Comparison of ENCODE assay signal across 9 cellular contexts in genomic region chr14:24673534-24674203, GRCh38. TPM values are rescaled to one million over a fixed set of nuclear protein-coding genes. Genes with fewer than 3 reads are reported as not detected.
DNase-seq lines count a peak whose midpoint lies in the region; ATAC-seq and TF ChIP-seq lines count a peak whose summit lies in the region.
"Had no signal": no experiment of that assay in that cellular context is flagged by ENCODE, and none has a peak within 500 bp of the region (broad histone marks: within the 10 kb centered on the region; RNA-seq: fewer than 3 reads in every experiment).

No MANE protein-coding gene starts in this region.

- no peak for TF ChIP-seq POLR2A in tibial nerve (IDR thresholded peaks at IDR 0.05)

- peaks cover 23 to 24% of the 10 kb centered on the region in 2 experiments for H3K4me1 ChIP-seq in neutrophil (ENCODE audit: control insufficient read depth in 1 of 2, insufficient read depth in 1 of 2, low read depth in 1 of 2, low read length in 1 of 2)
- peaks cover 0 to 10% (median 4%) of the 10 kb centered on the region in 4 donors for H3K4me1 ChIP-seq in tibial nerve

- no peak for TF ChIP-seq CTCF in neutrophil (IDR thresholded peaks at IDR 0.05)
- no peak for TF ChIP-seq CTCF in tibial nerve (IDR thresholded peaks at IDR 0.05)

- H3K27ac ChIP-seq in neutrophil (peak overlapping the region; percentile 61), tibial nerve (no peak overlapping the region)

- no peak for TF ChIP-seq EP300 in tibial nerve (IDR thresholded peaks at IDR 0.05)

- H3K4me3 ChIP-seq in neutrophil (ENCODE audit: low read depth in 1 of 2, low read length in 1 of 2) = peak overlapping the region; percentile 16 to 19
- H3K4me3 ChIP-seq in tibial nerve = no peak overlapping the region

- 81 to 83% methylated on average over 9 of the region's 9 CpGs for WGBS in tibial nerve, 2 donors

- H3K27me3 ChIP-seq in neutrophil (no peaks in the 10 kb centered on the region), tibial nerve (no peaks in the 10 kb centered on the region)

- H3K9me3 ChIP-seq in neutrophil (no peaks in the 10 kb centered on the region), tibial nerve (no peaks in the 10 kb centered on the region)

- ATAC-seq in GM21360 (IDR thresholded peaks at IDR 0.05; ENCODE audit: unreplicated experiment) = peak; percentile 61
- ATAC-seq in HG03558 (IDR thresholded peaks at IDR 0.05; ENCODE audit: extremely low read depth, unreplicated experiment) = peak; percentile 55

- H3K36me3 ChIP-seq in neutrophil = no peaks in the 10 kb centered on the region
- H3K36me3 ChIP-seq in tibial nerve = no peaks in the 10 kb centered on the region

- DNase-seq in activated CD8-positive, alpha-beta memory T cell treated with anti-CD3 and anti-CD28 coated beads for 24 hours = peak; percentile 80
- no peak for DNase-seq in HK-2 (ENCODE audit: unreplicated experiment)
- DNase-seq in tibial nerve (ENCODE audit: low spot score in 2 of 2) = no peak
- no peak for DNase-seq in HuH-7 (ENCODE audit: low spot score)
- no peak for DNase-seq in NCI-H1417 (lab: John Stamatoyannopoulos, UW)

RNA-seq across cellular contexts. Expression of gene GZMB, which starts 39.7 kb away (rescaled TPM):
- total RNA-seq in tibial nerve = 1 to 10 TPM in 1 of 4 donors, not detected in 3; 4.8 TPM
- total RNA-seq: lung microvascular endothelial cell had no signal

Comparison
In these comparisons a context has a peak if more than half of its experiments do, and no peak if none do; other contexts are left out.
1. H3K4me3 ChIP-seq: peak in neutrophil (2 of 2); none in tibial nerve (0 of 4).